In genomic region chr7:100390286-100391028, GRCh38 we compare ENCODE assay signal across 1 cellular context.
TF ChIP-seq lines count a peak whose summit lies in the region.

No MANE protein-coding gene starts in this region.

TF ChIP-seq in K562, 482 proteins besides CTCF, POLR2A, EP300 and RAD21:
- no peak for TF ChIP-seq ZNF212 (CRISPR knock-in tag; IDR thresholded peaks at IDR 0.05)
- TF ChIP-seq PCBP2 (IDR thresholded peaks at IDR 0.05; ENCODE audit: low read depth, low read length, poor library complexity, severe bottlenecking) = no peak
- no peak for TF ChIP-seq ELF4 (CRISPR knock-in tag; IDR thresholded peaks at IDR 0.05)
- no peak for TF ChIP-seq MEF2A (IDR thresholded peaks at IDR 0.05; ENCODE audit: control insufficient read depth, low read depth, low read length)
